In the genomic region with DNA sequence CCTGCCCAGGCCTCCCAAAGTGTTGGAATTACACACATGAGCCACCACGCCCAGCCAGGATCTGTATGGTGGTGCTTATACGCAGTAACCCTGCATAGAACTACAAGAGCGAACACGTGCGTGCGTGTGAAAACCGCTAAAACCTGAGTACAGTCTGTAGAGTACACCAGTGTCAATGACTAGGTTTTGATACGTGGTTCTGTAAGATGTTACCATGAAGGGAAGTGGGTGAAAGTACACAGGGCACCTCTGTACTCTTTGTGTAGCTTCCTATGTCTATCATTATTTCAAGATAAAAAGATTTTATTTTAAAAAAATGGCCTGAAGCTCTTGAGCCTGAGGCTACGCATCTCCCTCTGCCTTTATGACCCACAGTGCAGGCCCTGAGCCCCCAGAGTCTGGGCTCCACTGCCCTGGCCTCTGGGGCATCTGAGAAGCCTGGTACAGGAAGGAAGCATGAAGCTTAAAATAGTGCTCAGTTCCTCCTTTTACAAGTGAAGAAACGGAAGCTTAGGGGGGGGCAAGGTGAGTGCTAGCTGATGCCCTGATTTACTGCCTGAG, we compare ENCODE assay signal across 9 cellular contexts.
DNase-seq lines count a peak whose midpoint lies in the region; ATAC-seq and TF ChIP-seq lines count a peak whose summit lies in the region.
"Had no signal": no experiment of that assay in that cellular context is flagged by ENCODE, and none has a peak within 500 bp of the region (broad histone marks: within the 10 kb centered on the region; RNA-seq: fewer than 3 reads in every experiment).

No MANE protein-coding gene starts in this region.

- H3K4me1 Mint-ChIP-seq in activated naive CD4-positive, alpha-beta T cell treated with anti-CD3 and anti-CD28 coated beads, Interleukin-2, amount 10 ng/mL, durations not matched to agents 7 days and 5 days: peaks cover 78% of the 10 kb centered on the region

- H3K4me3 ChIP-seq in GM12864 (ENCODE audit: low read depth, low read length): no peak overlapping the region

- CTCF ChIA-PET in activated naive CD4-positive, alpha-beta T cell treated with anti-CD3 and anti-CD28 coated beads, Interleukin-2, amount 10 ng/mL, durations not matched to agents 7 days and 5 days (lab: Charles Lee): interaction anchor here (0.5 to 1.5 kb wide), 2 partner anchors 34 to 52 kb away, joined by 3 read pairs; no protein-coding TSS in a partner anchor

- peaks cover 21% of the 10 kb centered on the region for H3K9me3 Mint-ChIP-seq in activated naive CD4-positive, alpha-beta T cell treated with anti-CD3 and anti-CD28 coated beads, Interleukin-2, amount 10 ng/mL, durations not matched to agents 7 days and 5 days

- peak; percentile 87 for ATAC-seq in GM21360 (IDR thresholded peaks at IDR 0.05; ENCODE audit: unreplicated experiment)
- peak; percentile 88 for ATAC-seq in HG03520 (IDR thresholded peaks at IDR 0.05; ENCODE audit: unreplicated experiment)
- ATAC-seq: left colon had no signal

- DNase-seq in GM12864 (ENCODE audit: low read depth): peak; percentile 62
- DNase-seq in activated naive CD4-positive, alpha-beta T cell treated with anti-CD3 and anti-CD28 coated beads, Interleukin-2, amount 10 ng/mL, durations not matched to agents 7 days and 5 days: peak; percentile 79
- DNase-seq in NCI-H82 treated with DMSO at 0.1 percent for 48 hours (lab: John Stamatoyannopoulos, UW; ENCODE audit: unreplicated experiment): no peak
- DNase-seq in ecto neural progenitor cell (ENCODE audit: low spot score): no peak
- DNase-seq in COLO668 (lab: John Stamatoyannopoulos, UW; ENCODE audit: unreplicated experiment): no peak
- DNase-seq in dedifferentiated amniotic fluid mesenchymal stem cell (ENCODE audit: extremely low spot score): no peak

- peak overlapping the region; percentile 14 for H3K4me3 Mint-ChIP-seq in activated naive CD4-positive, alpha-beta T cell treated with anti-CD3 and anti-CD28 coated beads, Interleukin-2, amount 10 ng/mL, durations not matched to agents 7 days and 5 days

- TF ChIP-seq CTCF in GM12864 (IDR thresholded peaks at IDR 0.05; ENCODE audit: low read depth, low read length, missing control alignments): no peak

- peak overlapping the region; percentile 99 for H3K27ac Mint-ChIP-seq in activated naive CD4-positive, alpha-beta T cell treated with anti-CD3 and anti-CD28 coated beads, Interleukin-2, amount 10 ng/mL, durations not matched to agents 7 days and 5 days

- H3K36me3 Mint-ChIP-seq in activated naive CD4-positive, alpha-beta T cell treated with anti-CD3 and anti-CD28 coated beads, Interleukin-2, amount 10 ng/mL, durations not matched to agents 7 days and 5 days: peaks cover 53% of the 10 kb centered on the region

- H3K27me3 Mint-ChIP-seq in activated naive CD4-positive, alpha-beta T cell treated with anti-CD3 and anti-CD28 coated beads, Interleukin-2, amount 10 ng/mL, durations not matched to agents 7 days and 5 days: no peaks in the 10 kb centered on the region

Comparison
In these comparisons a context has a peak if more than half of its experiments do, and no peak if none do; other contexts are left out.
1. DNase-seq: peak in GM12864 (single experiment) and activated naive CD4-positive, alpha-beta T cell treated with anti-CD3 and anti-CD28 coated beads, Interleukin-2, amount 10 ng/mL, durations not matched to agents 7 days and 5 days (single experiment); none in NCI-H82 treated with DMSO at 0.1 percent for 48 hours (single experiment), ecto neural progenitor cell (single experiment), COLO668 (single experiment) and dedifferentiated amniotic fluid mesenchymal stem cell (single experiment).